Comparison of ENCODE assay signal across 8 cellular contexts in genomic region chr10:32958085-32958991, GRCh38. TPM values are rescaled to one million over a fixed set of nuclear protein-coding genes. Genes with fewer than 3 reads are reported as not detected.
DNase-seq lines count a peak whose midpoint lies in the region; ATAC-seq and TF ChIP-seq lines count a peak whose summit lies in the region.

TSS of gene ITGB1 (minus strand) at chr10:32958230. CDS start at chr10:32935558, 22,672 bp downstream.

- peak within 1 kb of the TSS; percentile 91 to 99 (median 95) for H3K9ac ChIP-seq in BLaER1 treated with 17β-estradiol and CSF1 and Interleukin-3, amounts not matched to agents 10 nM and 100 nM
- peak within 1 kb of the TSS; percentile 88 to 93 for H3K9ac ChIP-seq in liver (ENCODE audit: low read depth in 1 of 2, low read length in 2 of 2)

- peak in 1 of 2 donors; percentile 35 for TF ChIP-seq RAD21 in liver (IDR thresholded peaks at IDR 0.05)

- peaks cover 37 to 44% (median 43%) of the 10 kb centered on the region in 11 experiments; a peak in 21 of 22 replicates for H4K20me1 ChIP-seq in BLaER1 treated with 17β-estradiol and CSF1 and Interleukin-3, amounts not matched to agents 10 nM and 100 nM

- H3K27ac ChIP-seq in BLaER1 treated with 17β-estradiol and CSF1 and Interleukin-3, amounts not matched to agents 10 nM and 100 nM = peak within 1 kb of the TSS; percentile 83 to 98 (median 95)
- peak within 1 kb of the TSS; percentile 92 to 97 for H3K27ac ChIP-seq in liver (ENCODE audit: low read depth in 1 of 2, low read length in 2 of 2)

- H3K4me2 ChIP-seq in BLaER1 treated with 17β-estradiol and CSF1 and Interleukin-3, amounts not matched to agents 10 nM and 100 nM = peak within 1 kb of the TSS; percentile 81 to 99 (median 94)

- under 1% methylated on average over 94 of the region's 94 CpGs for WGBS in liver

- no peaks in the 10 kb centered on the region for H3K27me3 ChIP-seq in BLaER1 treated with 17β-estradiol and CSF1 and Interleukin-3, amounts not matched to agents 10 nM and 100 nM
- no peaks in the 10 kb centered on the region for H3K27me3 ChIP-seq in liver (ENCODE audit: control insufficient read depth in 4 of 4, insufficient read depth in 4 of 4, low read length in 3 of 4)

- no peak for TF ChIP-seq CTCF in liver (IDR thresholded peaks at IDR 0.05; ENCODE audit: low read depth, low read length, missing input control)

- H3K36me3 ChIP-seq in BLaER1 treated with 17β-estradiol and CSF1 and Interleukin-3, amounts not matched to agents 10 nM and 100 nM = peaks cover 0 to 9% (median 4%) of the 10 kb centered on the region in 11 experiments; a peak in 8 of 22 replicates
- H3K36me3 ChIP-seq in liver (ENCODE audit: control insufficient read depth in 4 of 4, insufficient read depth in 3 of 4, low read depth in 1 of 4, low read length in 3 of 4) = no peaks in the 10 kb centered on the region

- H3K4me1 ChIP-seq in BLaER1 treated with 17β-estradiol and CSF1 and Interleukin-3, amounts not matched to agents 10 nM and 100 nM = peaks cover 39 to 80% (median 53%) of the 10 kb centered on the region in 10 experiments
- H3K4me1 ChIP-seq in liver (ENCODE audit: control insufficient read depth in 4 of 4, insufficient read depth in 4 of 4, low read length in 3 of 4) = peaks cover 8 to 48% (median 29%) of the 10 kb centered on the region in 4 donors

- ATAC-seq in GM19351 (IDR thresholded peaks at IDR 0.05; ENCODE audit: unreplicated experiment) (peak; percentile 72), HG03521 (IDR thresholded peaks at IDR 0.05; ENCODE audit: unreplicated experiment) (peak; percentile 76)

- no peaks in the 10 kb centered on the region for H3K9me3 ChIP-seq in BLaER1 treated with 17β-estradiol and CSF1 and Interleukin-3, amounts not matched to agents 10 nM and 100 nM (replicated peaks in 1 of 11)
- no peaks in the 10 kb centered on the region for H3K9me3 ChIP-seq in liver (ENCODE audit: control insufficient read depth in 4 of 4, low read length in 3 of 4)

- peak within 1 kb of the TSS; percentile 93 to 99 (median 96) for H3K4me3 ChIP-seq in BLaER1 treated with 17β-estradiol and CSF1 and Interleukin-3, amounts not matched to agents 10 nM and 100 nM
- H3K4me3 ChIP-seq in liver (ENCODE audit: low read depth in 1 of 3, low read length in 3 of 3) = peak within 1 kb of the TSS; percentile 77 to 96 (median 95)

- DNase-seq in NCI-H748 treated with DMSO at 0.1 percent for 48 hours (lab: John Stamatoyannopoulos, UW) (peak; percentile 75), dermis microvascular lymphatic vessel endothelial cell (ENCODE audit: low read depth in 2 of 2) (peak; percentile 81 to 96)
- peak; percentile 89 for DNase-seq in activated CD4-positive, alpha-beta T cell treated with anti-CD3 and anti-CD28 coated beads, Interleukin-2, amount 50 U/mL, for 48 hours
- DNase-seq in stimulated activated CD4-positive, alpha-beta T cell treated with anti-CD3 and anti-CD28 coated beads, Interleukin-4, amount 100 ng/mL, for 1 hour = peak; percentile 87

TF ChIP-seq in liver, 16 proteins besides CTCF, POLR2A, EP300 and RAD21:
- TF ChIP-seq RXRA (IDR thresholded peaks at IDR 0.05) (peak in 1 of 2 donors; percentile 44), HNF4G (IDR thresholded peaks at IDR 0.05) (no peak), TAF1 (conservative IDR thresholded peaks at IDR 0.05) (peak; percentile 73), JUND (IDR thresholded peaks at IDR 0.05) (peak in 1 of 2 donors; percentile 21), ZBTB33 (IDR thresholded peaks at IDR 0.05) (no peak), ATF3 (IDR thresholded peaks at IDR 0.05) (no peak), FOXA2 (IDR thresholded peaks at IDR 0.05) (no peak), EGR1 (IDR thresholded peaks at IDR 0.05; ENCODE audit: low read depth in 2 of 2) (peak in 1 of 2 donors; percentile 73), YY1 (IDR thresholded peaks at IDR 0.05) (peak; percentile 83), NR2F2 (IDR thresholded peaks at IDR 0.05) (no peak), GABPA (IDR thresholded peaks at IDR 0.05 in 1 of 2, conservative IDR thresholded peaks at IDR 0.05 in 1 of 2) (peak; percentile 60 to 89), MAX (IDR thresholded peaks at IDR 0.05) (peak; percentile 39), REST (IDR thresholded peaks at IDR 0.05) (peak; percentile 94), HNF4A (conservative IDR thresholded peaks at IDR 0.05) (peak in 1 of 2 donors; percentile 8), FOXA1 (IDR thresholded peaks at IDR 0.05) (peak; percentile 46), SP1 (IDR thresholded peaks at IDR 0.05) (peak; percentile 74)

RNA-seq across cellular contexts. Expression of gene ITGB1, which starts in this region (rescaled TPM):
- 1,069 and 1,162 TPM in 2 replicates for total RNA-seq in dermis microvascular lymphatic vessel endothelial cell
- total RNA-seq in liver = 100 to 1,000 TPM; 268 to 308 TPM
- polyA plus RNA-seq in liver = 100 to 1,000 TPM; 109 to 174 TPM

Comparison
In these comparisons a context has a peak if more than half of its experiments do, and no peak if none do; other contexts are left out.
1. Peak in every context shown above with its lines: DNase-seq, ATAC-seq, H3K4me3 ChIP-seq and H3K27ac ChIP-seq.